Comparison of ENCODE assay signal across 8 cellular contexts in the genomic region with DNA sequence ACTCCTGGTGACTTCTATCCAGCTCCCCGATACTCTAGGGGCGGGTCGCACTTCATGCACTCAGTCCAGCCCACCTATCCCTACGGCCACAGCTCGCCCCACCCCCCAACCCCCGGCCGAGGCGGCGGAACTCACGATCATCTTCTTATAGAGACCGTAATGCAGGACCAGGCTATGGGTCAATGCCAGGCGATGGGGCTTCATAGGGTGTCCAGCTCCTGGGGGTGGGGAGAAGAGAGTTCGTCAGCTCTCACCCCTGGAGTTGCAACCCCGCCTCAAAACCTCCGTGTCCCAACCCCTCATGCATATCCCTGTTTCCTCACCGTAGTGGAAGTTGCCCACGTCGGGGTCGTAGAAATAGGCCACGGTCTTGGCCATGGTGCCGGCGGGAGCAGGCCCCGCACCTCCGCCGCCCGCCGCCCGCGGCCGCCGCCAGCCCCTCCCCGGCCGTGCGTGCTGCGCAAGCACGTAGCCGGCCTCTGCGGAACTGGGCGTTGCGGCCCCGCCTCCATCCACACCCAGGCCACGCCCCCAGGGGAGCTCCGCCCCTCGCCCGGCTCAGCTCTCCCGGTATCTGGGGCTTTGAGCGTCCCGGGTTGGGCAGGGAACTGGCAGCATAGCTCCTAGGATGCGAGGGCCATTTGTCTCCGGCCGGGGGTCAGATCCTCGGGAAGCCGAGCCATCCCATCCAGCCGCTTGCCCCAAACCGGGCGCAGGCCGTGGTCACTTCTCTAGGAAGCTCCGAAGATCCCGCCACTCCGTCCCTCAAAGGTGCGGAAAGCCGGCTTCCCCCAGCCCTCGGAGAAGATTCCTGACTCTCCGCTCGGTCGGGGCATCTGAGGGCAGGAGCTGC. TPM values are rescaled to one million over a fixed set of nuclear protein-coding genes. Genes with fewer than 3 reads are reported as not detected.
DNase-seq lines count a peak whose midpoint lies in the region; ATAC-seq and TF ChIP-seq lines count a peak whose summit lies in the region.

Gene HDAC3, minus strand, starts transcription at position 437 of the 853 bp plus-strand sequence. Its CDS starts 59 bp downstream, at position 378.
A gene with protein sequence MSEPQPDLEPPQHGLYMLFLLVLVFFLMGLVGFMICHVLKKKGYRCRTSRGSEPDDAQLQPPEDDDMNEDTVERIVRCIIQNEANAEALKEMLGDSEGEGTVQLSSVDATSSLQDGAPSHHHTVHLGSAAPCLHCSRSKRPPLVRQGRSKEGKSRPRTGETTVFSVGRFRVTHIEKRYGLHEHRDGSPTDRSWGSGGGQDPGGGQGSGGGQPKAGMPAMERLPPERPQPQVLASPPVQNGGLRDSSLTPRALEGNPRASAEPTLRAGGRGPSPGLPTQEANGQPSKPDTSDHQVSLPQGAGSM (plus strand): TSS at position 585 of the 853 bp plus-strand sequence. CDS start 1,229 bp downstream, outside the sequence.

- peaks cover 7% of the 10 kb centered on the region for H3K36me3 ChIP-seq in CD8-positive, alpha-beta memory T cell (ENCODE audit: insufficient read depth, low read length)
- H3K36me3 ChIP-seq in endocrine pancreas (ENCODE audit: control insufficient read depth, insufficient read depth, low read length): no peaks in the 10 kb centered on the region

- H3K9ac ChIP-seq in endocrine pancreas (ENCODE audit: control insufficient read depth, insufficient read depth, low read length): peak within 1 kb of the TSS; percentile 79

- peaks cover 0 to 1% of the 10 kb centered on the region in 2 donors for H3K27me3 Mint-ChIP-seq in CD8-positive, alpha-beta memory T cell
- peaks cover 8% of the 10 kb centered on the region for H3K27me3 Mint-ChIP-seq in mesothelial cell of epicardium (ENCODE audit: low read depth)

- no peak for TF ChIP-seq CTCF in HL-60 (IDR thresholded peaks at IDR 0.05; ENCODE audit: insufficient read depth, low read length)
- no peak for TF ChIP-seq CTCF in mesothelial cell of epicardium (IDR thresholded peaks at IDR 0.05; ENCODE audit: unreplicated experiment)

- ATAC-seq in GM19455 (IDR thresholded peaks at IDR 0.05; ENCODE audit: unreplicated experiment): peak; percentile 74

- DNase-seq in CD8-positive, alpha-beta memory T cell: peak; percentile 89 to 94 (median 91)
- DNase-seq in HL-60 (ENCODE audit: low read depth in 1 of 2, low spot score in 1 of 2): peak; percentile 71 to 89
- DNase-seq in NOMO-1 treated with DMSO at 0.1 percent for 48 hours (lab: John Stamatoyannopoulos, UW; ENCODE audit: unreplicated experiment): peak; percentile 81
- DNase-seq in activated CD8-positive, alpha-beta memory T cell treated with anti-CD3 and anti-CD28 coated beads for 48 hours (ENCODE audit: low read depth in 2 of 3, low spot score in 2 of 3): peak; percentile 86 to 96 (median 88)
- peak; percentile 89 to 99 for DNase-seq in mesothelial cell of epicardium (ENCODE audit: low spot score in 2 of 2, unreplicated experiment in 2 of 2)
- DNase-seq in stimulated activated CD8-positive, alpha-beta memory T cell treated with anti-CD3 and anti-CD28 coated beads, Interleukin-15, amount 100 ng/mL, for 24 hours (ENCODE audit: low read depth): peak; percentile 94

- H3K4me1 Mint-ChIP-seq in CD8-positive, alpha-beta memory T cell: peaks cover 32 to 54% (median 50%) of the 10 kb centered on the region in 3 donors
- peaks cover 20% of the 10 kb centered on the region for H3K4me1 Mint-ChIP-seq in mesothelial cell of epicardium

- POLR2A ChIA-PET in CD8-positive, alpha-beta memory T cell (lab: Charles Lee): interaction anchor here (0.6 to 3.6 kb wide), 9 partner anchors 13 to 332 kb away, joined by 3 to 46 read pairs (median 8); partner anchors contain the start of genes DIAPH1, FCHSD1, RNF14 and TAF7

- H3K9me3 Mint-ChIP-seq in CD8-positive, alpha-beta memory T cell: no peaks in the 10 kb centered on the region
- no peaks in the 10 kb centered on the region for H3K9me3 Mint-ChIP-seq in mesothelial cell of epicardium

- H3K4me3 Mint-ChIP-seq in CD8-positive, alpha-beta memory T cell: peak within 1 kb of the TSS; percentile 92 to 96 (median 94)
- peak within 1 kb of the TSS; percentile 89 for H3K4me3 Mint-ChIP-seq in mesothelial cell of epicardium

- peaks cover 0 to 46% (median 5%) of the 10 kb centered on the region in 3 donors for H3K36me3 Mint-ChIP-seq in CD8-positive, alpha-beta memory T cell
- peaks cover 12% of the 10 kb centered on the region for H3K36me3 Mint-ChIP-seq in mesothelial cell of epicardium

- CTCF ChIA-PET in CD8-positive, alpha-beta memory T cell (lab: Charles Lee): interaction anchor here (0.5 to 8.3 kb wide), 16 partner anchors 8 to 316 kb away, joined by 3 to 119 read pairs (median 8); partner anchors contain the start of genes DIAPH1, FCHSD1 and TAF7

- H3K27ac Mint-ChIP-seq in CD8-positive, alpha-beta memory T cell: peak within 1 kb of the TSS; percentile 90 to 98 (median 93)
- H3K27ac Mint-ChIP-seq in mesothelial cell of epicardium: peak within 1 kb of the TSS; percentile 84

- no peaks in the 10 kb centered on the region for H3K9me3 ChIP-seq in CD8-positive, alpha-beta memory T cell (ENCODE audit: low read length)
- H3K9me3 ChIP-seq in endocrine pancreas (ENCODE audit: control insufficient read depth, low read length): no peaks in the 10 kb centered on the region

- H3K4me1 ChIP-seq in CD8-positive, alpha-beta memory T cell (ENCODE audit: insufficient read depth, low read length): peaks cover 35% of the 10 kb centered on the region
- H3K4me1 ChIP-seq in endocrine pancreas (ENCODE audit: control insufficient read depth, insufficient read depth, low read length): peaks cover 4% of the 10 kb centered on the region

- no peaks in the 10 kb centered on the region for H3K27me3 ChIP-seq in CD8-positive, alpha-beta memory T cell (ENCODE audit: insufficient read depth, low read length, poor library complexity, severe bottlenecking)
- H3K27me3 ChIP-seq in HL-60 (ENCODE audit: insufficient read depth, poor library complexity, severe bottlenecking) (no peaks in the 10 kb centered on the region), endocrine pancreas (ENCODE audit: control insufficient read depth, insufficient read depth, low read length) (no peaks in the 10 kb centered on the region)

- peak within 1 kb of the TSS; percentile 85 for H3K27ac ChIP-seq in CD8-positive, alpha-beta memory T cell (ENCODE audit: low read depth, low read length)
- peak within 1 kb of the TSS; percentile 70 for H3K27ac ChIP-seq in HL-60 (replicated peaks)

- peak within 1 kb of the TSS; percentile 97 for H3K4me3 ChIP-seq in CD8-positive, alpha-beta memory T cell (ENCODE audit: low read length)
- H3K4me3 ChIP-seq in HL-60 (replicated peaks; ENCODE audit: insufficient read depth, low read length) (peak within 1 kb of the TSS; percentile 92), endocrine pancreas (ENCODE audit: control insufficient read depth, insufficient read depth, low read length) (peak within 1 kb of the TSS; percentile 32)

RNA-seq across cellular contexts. Expression of gene HDAC3, which starts in this region (rescaled TPM):
- 10 to 100 TPM; 74.8 to 78.6 TPM for total RNA-seq in CD8-positive, alpha-beta memory T cell
- 92.8 TPM for polyA plus RNA-seq in CD8-positive, alpha-beta memory T cell
- total RNA-seq in mesothelial cell of epicardium: 96.0 to 108 TPM (median 102 TPM) in 3 replicates

RNA-seq across cellular contexts. Expression of the second gene that starts in this region (rescaled TPM):
- total RNA-seq in CD8-positive, alpha-beta memory T cell: 10 to 100 TPM; 24.8 to 26.2 TPM
- 3.7 TPM for polyA plus RNA-seq in CD8-positive, alpha-beta memory T cell
- 3.9 to 4.6 TPM (median 4.6 TPM) in 3 replicates for total RNA-seq in mesothelial cell of epicardium

Comparison
In these comparisons a context has a peak if more than half of its experiments do, and no peak if none do; other contexts are left out.
1. Peak in every context shown above with its lines: DNase-seq, ATAC-seq, H3K4me3 ChIP-seq and H3K27ac ChIP-seq.
2. H3K4me3 ChIP-seq: peak in every context shown above with its lines; median percentile 97 in CD8-positive, alpha-beta memory T cell; 92 in HL-60; 32 in endocrine pancreas.